Comparison of ENCODE assay signal across 25 cellular contexts in genomic region chr1:167197692-167198091, GRCh38. TPM values are rescaled to one million over a fixed set of nuclear protein-coding genes. Genes with fewer than 3 reads are reported as not detected.
A peak's percentile ranks its signal among the peaks of the same experiment; 100 is the strongest.
DNase-seq lines count a peak whose midpoint lies in the region; ATAC-seq and TF ChIP-seq lines count a peak whose summit lies in the region.
"Had no signal": no experiment of that assay in that cellular context is flagged by ENCODE, and none has a peak within 500 bp of the region (broad histone marks: within the 10 kb centered on the region; RNA-seq: fewer than 3 reads in every experiment).

No MANE protein-coding gene starts in this region.

- peak; percentile 11 for DNase-seq in activated CD4-positive, alpha-beta T cell treated with anti-CD3 and anti-CD28 coated beads for 36 hours
- no peak for DNase-seq in activated CD4-positive, alpha-beta T cell treated with anti-CD3 and anti-CD28 coated beads, Interleukin-2, amount 50 U/mL, for 4 hours
- DNase-seq in NCI-H69 (lab: John Stamatoyannopoulos, UW) = peak; percentile 55
- DNase-seq in WTC11 (ENCODE audit: low spot score) = no peak
- no peak for DNase-seq in neural progenitor cell (ENCODE audit: low spot score)
- no peak for DNase-seq in NCI-H2171 treated with DMSO at 0.1 percent for 48 hours (lab: John Stamatoyannopoulos, UW)
- no peak for DNase-seq in type B pancreatic cell (ENCODE audit: extremely low spot score, unreplicated experiment)
- DNase-seq: activated effector memory CD4-positive, alpha-beta T cell treated with anti-CD3 and anti-CD28 coated beads, Interleukin-2, amount 50 U/mL, for 16 hours; CD8-positive, alpha-beta memory T cell; HFFc6; hypothalamus; left lung; NCI-H187 treated with DMSO at 0.1 percent for 48 hours; right lobe of liver; stimulated activated CD4-positive, alpha-beta T cell treated with anti-CD3 and anti-CD28 coated beads, Interleukin-12 subunit alpha, Interleukin-12 subunit beta, amount 100 ng/mL, for 4 hours; stimulated activated CD4-positive, alpha-beta T cell treated with anti-CD3 and anti-CD28 coated beads, Interleukin-4, amount 100 ng/mL, for 1 hour; T-helper 2 cell; upper lobe of right lung had no signal

- no peaks in the 10 kb centered on the region for H3K9me3 Mint-ChIP-seq in activated CD4-positive, alpha-beta T cell treated with anti-CD3 and anti-CD28 coated beads for 36 hours (ENCODE audit: low read depth)
- no peaks in the 10 kb centered on the region; the same call in 1 of the 2 replicates for H3K9me3 Mint-ChIP-seq in WTC11
- peaks cover 7% of the 10 kb centered on the region for H3K9me3 Mint-ChIP-seq in neural progenitor cell
- H3K9me3 Mint-ChIP-seq in type B pancreatic cell = no peaks in the 10 kb centered on the region
- H3K9me3 Mint-ChIP-seq: central memory CD8-positive, alpha-beta T cell; dendritic cell treated with granulocyte-macrophage colony-stimulating factor and Interleukin-4, amounts not matched to agents 40 ng/mL and 50 ng/mL, for 4 days; HFFc6 had no signal

- H3K9me3 ChIP-seq in neural progenitor cell (ENCODE audit: low read depth) = no peaks in the 10 kb centered on the region
- H3K9me3 ChIP-seq: gastroesophageal sphincter, left lung, right lobe of liver, upper lobe of right lung had no signal

- H3K27ac Mint-ChIP-seq in activated CD4-positive, alpha-beta T cell treated with anti-CD3 and anti-CD28 coated beads for 36 hours = no peak overlapping the region
- H3K27ac Mint-ChIP-seq in WTC11 = no peak overlapping the region
- H3K27ac Mint-ChIP-seq in neural progenitor cell = peak overlapping the region; percentile 83
- no peak overlapping the region for H3K27ac Mint-ChIP-seq in type B pancreatic cell
- H3K27ac Mint-ChIP-seq: B cell; CD8-positive, alpha-beta memory T cell; dendritic cell treated with granulocyte-macrophage colony-stimulating factor and Interleukin-4, amounts not matched to agents 40 ng/mL and 50 ng/mL, for 4 days; HFFc6 had no signal

- POLR2A ChIA-PET in activated CD4-positive, alpha-beta T cell treated with anti-CD3 and anti-CD28 coated beads for 36 hours (lab: Charles Lee) = no interaction called here
- POLR2A ChIA-PET in WTC11 (lab: Charles Lee) = interaction anchor here (1.7 kb wide), 1 partner anchor 23 kb away, joined by 5 read pairs; the partner anchor contains the start of gene POU2F1

- peaks cover 5% of the 10 kb centered on the region for H3F3A ChIP-seq in neural progenitor cell (ENCODE audit: low read depth)

- no peak overlapping the region for H3K4me3 Mint-ChIP-seq in activated CD4-positive, alpha-beta T cell treated with anti-CD3 and anti-CD28 coated beads for 36 hours
- no peak overlapping the region for H3K4me3 Mint-ChIP-seq in WTC11
- no peak overlapping the region for H3K4me3 Mint-ChIP-seq in neural progenitor cell
- H3K4me3 Mint-ChIP-seq in type B pancreatic cell = no peak overlapping the region
- H3K4me3 Mint-ChIP-seq: B cell; CD8-positive, alpha-beta memory T cell; central memory CD8-positive, alpha-beta T cell; dendritic cell treated with granulocyte-macrophage colony-stimulating factor and Interleukin-4, amounts not matched to agents 40 ng/mL and 50 ng/mL, for 4 days; HFFc6 had no signal

- no peak overlapping the region for H3K9ac ChIP-seq in neural progenitor cell

- H3K4me3 ChIP-seq in neural progenitor cell = no peak overlapping the region
- H3K4me3 ChIP-seq: gastroesophageal sphincter, left lung, right lobe of liver, upper lobe of right lung had no signal

- no peak overlapping the region for H3K4me2 ChIP-seq in neural progenitor cell

- H3K4me1 Mint-ChIP-seq in activated CD4-positive, alpha-beta T cell treated with anti-CD3 and anti-CD28 coated beads for 36 hours = peaks cover 19% of the 10 kb centered on the region
- H3K4me1 Mint-ChIP-seq in WTC11 (peaks cover 37% of the 10 kb centered on the region), neural progenitor cell (peaks cover 43% of the 10 kb centered on the region), type B pancreatic cell (ENCODE audit: unreplicated experiment) (peaks cover 12% of the 10 kb centered on the region)
- H3K4me1 Mint-ChIP-seq: B cell; CD8-positive, alpha-beta memory T cell; central memory CD8-positive, alpha-beta T cell had no signal

- no peaks in the 10 kb centered on the region for H3K79me2 ChIP-seq in neural progenitor cell (ENCODE audit: low read depth)

- peak; percentile 55 for ATAC-seq in activated CD4-positive, alpha-beta T cell treated with anti-CD3 and anti-CD28 coated beads for 36 hours
- ATAC-seq in WTC11 (peak; percentile 30; the same call in 1 of the 2 replicates), GM21515 (IDR thresholded peaks at IDR 0.05; ENCODE audit: unreplicated experiment) (no peak)
- ATAC-seq: gastroesophageal sphincter, HepG2, left lung, right lobe of liver, upper lobe of right lung had no signal

- no peaks in the 10 kb centered on the region for H4K20me1 ChIP-seq in neural progenitor cell (ENCODE audit: low read depth)

- no peaks in the 10 kb centered on the region for H3K27me3 Mint-ChIP-seq in activated CD4-positive, alpha-beta T cell treated with anti-CD3 and anti-CD28 coated beads for 36 hours
- H3K27me3 Mint-ChIP-seq in WTC11 (ENCODE audit: low read depth) (peaks cover 4% of the 10 kb centered on the region), neural progenitor cell (ENCODE audit: insufficient read depth, low read depth) (peaks cover 3% of the 10 kb centered on the region), type B pancreatic cell (no peaks in the 10 kb centered on the region)
- H3K27me3 Mint-ChIP-seq: CD8-positive, alpha-beta memory T cell; dendritic cell treated with granulocyte-macrophage colony-stimulating factor and Interleukin-4, amounts not matched to agents 40 ng/mL and 50 ng/mL, for 4 days had no signal

- no peaks in the 10 kb centered on the region for H3K36me3 ChIP-seq in neural progenitor cell
- H3K36me3 ChIP-seq: gastroesophageal sphincter, left lung, right lobe of liver, upper lobe of right lung had no signal

- H2AFZ ChIP-seq in neural progenitor cell (replicated peaks) = no peak overlapping the region

- TF ChIP-seq CTCF in WTC11 (IDR thresholded peaks at IDR 0.05) (no peak), neural progenitor cell (IDR thresholded peaks at IDR 0.05) (no peak), type B pancreatic cell (conservative IDR thresholded peaks at IDR 0.05) (no peak)

- H3K4me1 ChIP-seq in neural progenitor cell = peaks cover 23% of the 10 kb centered on the region
- H3K4me1 ChIP-seq: gastroesophageal sphincter, left lung, right lobe of liver, upper lobe of right lung had no signal

- intact Hi-C loops in activated CD4-positive, alpha-beta T cell treated with anti-CD3 and anti-CD28 coated beads for 36 hours (cut with DNase I, micrococcal nuclease) = no loop called here

- CTCF ChIA-PET in activated CD4-positive, alpha-beta T cell treated with anti-CD3 and anti-CD28 coated beads for 36 hours (lab: Charles Lee) = interaction anchor here (0.9 to 1.0 kb wide), 2 partner anchors 10 to 23 kb away, joined by 3 to 4 read pairs; partner anchors contain the start of gene POU2F1
- CTCF ChIA-PET in WTC11 (lab: Charles Lee) = interaction anchor here (0.7 to 2.0 kb wide), 4 partner anchors 10 to 290 kb away, joined by 3 to 14 read pairs (median 5); partner anchors contain the start of gene POU2F1

- no peaks in the 10 kb centered on the region for H3K36me3 Mint-ChIP-seq in activated CD4-positive, alpha-beta T cell treated with anti-CD3 and anti-CD28 coated beads for 36 hours (ENCODE audit: low read depth)
- H3K36me3 Mint-ChIP-seq in WTC11 = no peaks in the 10 kb centered on the region
- peaks cover 2% of the 10 kb centered on the region for H3K36me3 Mint-ChIP-seq in neural progenitor cell
- H3K36me3 Mint-ChIP-seq in type B pancreatic cell = no peaks in the 10 kb centered on the region

- H3K27ac ChIP-seq in neural progenitor cell = no peak overlapping the region
- H3K27ac ChIP-seq: gastroesophageal sphincter, HL-60, left lung, right lobe of liver, upper lobe of right lung had no signal

- no peaks in the 10 kb centered on the region for H3K27me3 ChIP-seq in neural progenitor cell
- H3K27me3 ChIP-seq: gastroesophageal sphincter, left lung, right lobe of liver, upper lobe of right lung had no signal

TF ChIP-seq in WTC11, 78 proteins besides CTCF, POLR2A, EP300 and RAD21:
- no peak for TF ChIP-seq MXD4 (CRISPR knock-in tag; IDR thresholded peaks at IDR 0.05; ENCODE audit: borderline replicate concordance)
- no peak for TF ChIP-seq RORB (CRISPR knock-in tag; IDR thresholded peaks at IDR 0.05)
- TF ChIP-seq CDX4 (CRISPR knock-in tag; IDR thresholded peaks at IDR 0.05; ENCODE audit: borderline replicate concordance) = no peak

RNA-seq across cellular contexts. Expression of gene POU2F1, which starts 23.0 kb away (rescaled TPM):
- 10 to 100 TPM; 20.3 to 21.6 TPM for total RNA-seq in activated CD4-positive, alpha-beta T cell treated with anti-CD3 and anti-CD28 coated beads for 36 hours
- 51.0 to 55.0 TPM (median 51.3 TPM) in 3 replicates for total RNA-seq in WTC11 (2021)
- 48.1 and 68.0 TPM in 2 replicates for total RNA-seq in neural progenitor cell (ENCODE audit: low replicate concordance)
- 18.1 and 24.2 TPM in 2 replicates for total RNA-seq in type B pancreatic cell (ENCODE audit: low replicate concordance)

Comparison
In these comparisons a context has a peak if more than half of its experiments do, and no peak if none do; other contexts are left out.
1. DNase-seq: peak in activated CD4-positive, alpha-beta T cell treated with anti-CD3 and anti-CD28 coated beads for 36 hours (single experiment) and NCI-H69 (single experiment); none in activated CD4-positive, alpha-beta T cell treated with anti-CD3 and anti-CD28 coated beads, Interleukin-2, amount 50 U/mL, for 4 hours (0 of 2), WTC11 (single experiment), neural progenitor cell (single experiment), NCI-H2171 treated with DMSO at 0.1 percent for 48 hours (single experiment) and type B pancreatic cell (single experiment).